ENCODE assay signal across 1 cellular context in the genomic region with DNA sequence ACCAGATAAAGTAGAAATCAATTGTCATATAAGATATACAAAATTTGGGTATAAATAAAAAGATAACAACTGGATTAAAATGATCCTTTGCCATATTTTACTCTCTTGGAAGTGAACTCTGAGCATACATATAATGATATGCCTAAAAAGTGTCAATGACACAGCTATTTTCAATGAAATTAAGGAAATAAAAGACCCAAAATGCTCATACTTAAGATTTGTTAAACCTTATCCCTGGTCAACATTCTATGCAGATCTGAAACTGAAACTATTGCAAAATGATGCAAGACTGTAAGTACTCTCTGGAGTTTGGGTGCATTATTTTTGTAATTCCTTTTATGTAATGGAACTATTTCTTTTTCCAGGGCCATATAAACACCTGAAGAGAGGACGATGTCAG.
A peak's percentile ranks its signal among the peaks of the same experiment; 100 is the strongest.
TF ChIP-seq lines count a peak whose summit lies in the region.

No MANE protein-coding gene starts in this region.

TF ChIP-seq in IMR-90, 13 proteins besides CTCF, POLR2A, EP300 and RAD21:
- TF ChIP-seq, protein P1, sequence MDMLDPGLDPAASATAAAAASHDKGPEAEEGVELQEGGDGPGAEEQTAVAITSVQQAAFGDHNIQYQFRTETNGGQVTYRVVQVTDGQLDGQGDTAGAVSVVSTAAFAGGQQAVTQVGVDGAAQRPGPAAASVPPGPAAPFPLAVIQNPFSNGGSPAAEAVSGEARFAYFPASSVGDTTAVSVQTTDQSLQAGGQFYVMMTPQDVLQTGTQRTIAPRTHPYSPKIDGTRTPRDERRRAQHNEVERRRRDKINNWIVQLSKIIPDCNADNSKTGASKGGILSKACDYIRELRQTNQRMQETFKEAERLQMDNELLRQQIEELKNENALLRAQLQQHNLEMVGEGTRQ (IDR thresholded peaks at IDR 0.05; ENCODE audit: low read depth, low read length): no peak
- TF ChIP-seq CEBPB (IDR thresholded peaks at IDR 0.05; ENCODE audit: low read depth, low read length): peak; percentile 94
